ENCODE assay signal across 8 cellular contexts in genomic region chr2:68466361-68466777, GRCh38. TPM values are rescaled to one million over a fixed set of nuclear protein-coding genes. Genes with fewer than 3 reads are reported as not detected.
DNase-seq lines count a peak whose midpoint lies in the region; ATAC-seq, FAIRE-seq and TF ChIP-seq lines count a peak whose summit lies in the region.

No MANE protein-coding gene starts in this region.

- H3K4me3 ChIP-seq in GM12864 (ENCODE audit: low read depth, low read length) (peak overlapping the region; percentile 98), skeletal muscle satellite cell (ENCODE audit: low read length) (peak overlapping the region; percentile 99)

- TF ChIP-seq CTCF in GM12864 (IDR thresholded peaks at IDR 0.05; ENCODE audit: low read depth, low read length, missing control alignments) (no peak), glutamatergic neuron (IDR thresholded peaks at IDR 0.05; ENCODE audit: partially characterized antibody, unreplicated experiment) (no peak)

- H3K9ac ChIP-seq in skeletal muscle satellite cell (ENCODE audit: low read depth, low read length), result peak overlapping the region; percentile 88

- H3K27me3 Mint-ChIP-seq in glutamatergic neuron (ENCODE audit: unreplicated experiment), result no peaks in the 10 kb centered on the region

- H3K27me3 ChIP-seq in skeletal muscle satellite cell (ENCODE audit: control insufficient read depth, insufficient read depth, low read length), result no peaks in the 10 kb centered on the region

- no peaks in the 10 kb centered on the region for H3K9me3 ChIP-seq in skeletal muscle satellite cell (replicated peaks; ENCODE audit: low read length)

- H3K9me3 Mint-ChIP-seq in glutamatergic neuron (ENCODE audit: unreplicated experiment), result no peaks in the 10 kb centered on the region

- H3K27ac Mint-ChIP-seq in glutamatergic neuron (ENCODE audit: unreplicated experiment), result peak overlapping the region; percentile 80

- peak; percentile 17 for FAIRE-seq in RCC 7860 (lab: Jason Lieb, UNC)

- no peak for TF ChIP-seq POLR2A in GM18505 (IDR thresholded peaks at IDR 0.05; ENCODE audit: borderline replicate concordance, extremely low read depth, insufficient read depth, insufficient read length)

- H3K36me3 Mint-ChIP-seq in glutamatergic neuron (ENCODE audit: unreplicated experiment), result no peaks in the 10 kb centered on the region

- DNase-seq in GM12864 (ENCODE audit: low read depth) (no peak), RCC 7860 (ENCODE audit: low spot score) (peak; percentile 22), glutamatergic neuron (no peak), NCI-H2171 treated with DMSO at 0.1 percent for 48 hours (lab: John Stamatoyannopoulos, UW) (no peak)
- DNase-seq in activated gamma-delta T cell treated with anti-CD3 and anti-CD28 coated beads, Interleukin-2, amount 50 U/mL, for 16 hours (ENCODE audit: low read depth), result peak; percentile 39

- peak overlapping the region; percentile 95 for H3K4me2 ChIP-seq in skeletal muscle satellite cell (ENCODE audit: low read length)

- no peaks in the 10 kb centered on the region for H3K36me3 ChIP-seq in skeletal muscle satellite cell (ENCODE audit: insufficient read depth, low read length)

- H3K4me1 ChIP-seq in skeletal muscle satellite cell (ENCODE audit: control insufficient read depth, insufficient read depth, low read length), result peaks cover 19% of the 10 kb centered on the region

- no peak for ATAC-seq in GM18505 (IDR thresholded peaks at IDR 0.05; ENCODE audit: unreplicated experiment)
- ATAC-seq in GM18907 (IDR thresholded peaks at IDR 0.05; ENCODE audit: unreplicated experiment), result no peak

- peaks cover 6% of the 10 kb centered on the region for H3K4me1 Mint-ChIP-seq in glutamatergic neuron (ENCODE audit: low read depth, unreplicated experiment)

- peak overlapping the region; percentile 97 for H3K4me3 Mint-ChIP-seq in glutamatergic neuron (ENCODE audit: unreplicated experiment)

RNA-seq across cellular contexts. Expression of gene FBXO48, which starts 0.7 kb away (rescaled TPM):
- 0.81 TPM for total RNA-seq in glutamatergic neuron (ENCODE audit: unreplicated experiment)
- 0.44 and 0.51 TPM in 2 replicates for total RNA-seq in skeletal muscle satellite cell (2012; rRNA removed)

RNA-seq across cellular contexts. Expression of gene APLF, which starts 1.0 kb away (rescaled TPM):
- 4.4 TPM for total RNA-seq in glutamatergic neuron (ENCODE audit: unreplicated experiment)
- 3.3 TPM in 2 replicates for total RNA-seq in skeletal muscle satellite cell (2012; rRNA removed)

Comparison
In these comparisons a context has a peak if more than half of its experiments do, and no peak if none do; other contexts are left out.
1. DNase-seq: peak in RCC 7860 (single experiment) and activated gamma-delta T cell treated with anti-CD3 and anti-CD28 coated beads, Interleukin-2, amount 50 U/mL, for 16 hours (single experiment); none in GM12864 (single experiment), glutamatergic neuron (single experiment) and NCI-H2171 treated with DMSO at 0.1 percent for 48 hours (single experiment).